In the genomic region with DNA sequence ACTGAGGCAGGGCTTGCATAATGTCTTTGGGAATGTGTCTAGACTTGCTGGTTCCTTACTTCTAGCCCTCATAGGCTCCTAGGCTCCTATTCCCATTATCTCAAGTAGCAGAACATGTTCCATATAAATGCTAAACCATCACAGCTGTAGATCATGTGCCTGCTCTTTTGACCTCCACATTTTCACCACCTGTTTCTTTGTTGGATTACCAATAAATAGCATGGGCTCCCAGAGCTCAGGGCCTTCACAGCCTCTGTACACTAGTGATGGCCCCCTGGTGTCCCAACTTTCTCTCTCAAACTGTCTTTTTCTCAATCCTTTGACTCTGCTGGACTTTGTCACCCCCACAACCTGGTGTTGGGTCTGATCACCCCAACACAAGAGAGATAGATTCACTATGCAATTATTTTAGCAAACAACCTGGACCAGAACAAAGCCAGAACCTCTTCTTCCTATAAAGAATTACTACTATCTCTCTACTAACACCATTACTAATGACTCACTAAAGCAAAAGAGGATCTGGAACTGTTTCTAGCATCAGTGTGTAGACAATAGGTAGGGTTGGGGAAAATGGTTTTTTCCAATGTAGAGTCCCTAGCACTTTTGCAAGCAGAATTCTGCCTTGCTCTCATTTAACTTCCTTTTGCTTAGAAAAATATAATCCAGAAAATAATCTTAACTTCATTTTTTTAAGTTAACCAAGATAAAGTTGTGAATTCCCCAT, we compare ENCODE assay signal across 19 cellular contexts. TPM values are rescaled to one million over a fixed set of nuclear protein-coding genes. Genes with fewer than 3 reads are reported as not detected.
DNase-seq lines count a peak whose midpoint lies in the region; ATAC-seq and TF ChIP-seq lines count a peak whose summit lies in the region.
"Had no signal": no experiment of that assay in that cellular context is flagged by ENCODE, and none has a peak within 500 bp of the region (broad histone marks: within the 10 kb centered on the region; RNA-seq: fewer than 3 reads in every experiment).

No MANE protein-coding gene starts in this region.

- ATAC-seq in GM18505 (IDR thresholded peaks at IDR 0.05; ENCODE audit: unreplicated experiment) (peak; percentile 52), GM21381 (IDR thresholded peaks at IDR 0.05; ENCODE audit: unreplicated experiment) (peak; percentile 55), HG02884 (IDR thresholded peaks at IDR 0.05; ENCODE audit: unreplicated experiment) (peak; percentile 57)
- ATAC-seq: gastroesophageal sphincter; stimulated activated naive CD8-positive, alpha-beta T cell treated with anti-CD3 and anti-CD28 coated beads, Interleukin-15, Interleukin-2, amounts not matched to agents 100 U/mL and 50 U/mL, for 24 hours had no signal

- peaks cover 0 to 1% of the 10 kb centered on the region in 2 donors for H3K27me3 Mint-ChIP-seq in CD4-positive, alpha-beta memory T cell
- H3K27me3 Mint-ChIP-seq: activated CD4-positive, alpha-beta memory T cell treated with anti-CD3 and anti-CD28 coated beads, Interleukin-2, amount 10 ng/mL, durations not matched to agents 7 days and 5 days had no signal

- H3K27ac Mint-ChIP-seq in CD4-positive, alpha-beta memory T cell: no peak overlapping the region
- H3K27ac Mint-ChIP-seq: activated CD4-positive, alpha-beta memory T cell treated with anti-CD3 and anti-CD28 coated beads, Interleukin-2, amount 10 ng/mL, durations not matched to agents 7 days and 5 days; endodermal cell had no signal

- CTCF ChIA-PET in CD4-positive, alpha-beta memory T cell (lab: Charles Lee; ENCODE audit: partially characterized antibody): no interaction called here

- H3K36me3 ChIP-seq in spleen: no peaks in the 10 kb centered on the region
- H3K36me3 ChIP-seq in CD4-positive, alpha-beta memory T cell (ENCODE audit: insufficient read depth, low read length): no peaks in the 10 kb centered on the region
- H3K36me3 ChIP-seq: prostate gland had no signal

- no peaks in the 10 kb centered on the region for H3K9me3 ChIP-seq in spleen
- no peaks in the 10 kb centered on the region for H3K9me3 ChIP-seq in CD4-positive, alpha-beta memory T cell (ENCODE audit: control insufficient read depth in 1 of 2, low read length in 2 of 2)
- H3K9me3 ChIP-seq: gastroesophageal sphincter, prostate gland had no signal

- no peak overlapping the region for H3K4me3 Mint-ChIP-seq in CD4-positive, alpha-beta memory T cell
- H3K4me3 Mint-ChIP-seq: activated CD4-positive, alpha-beta memory T cell treated with anti-CD3 and anti-CD28 coated beads, Interleukin-2, amount 10 ng/mL, durations not matched to agents 7 days and 5 days; brain; endodermal cell had no signal

- POLR2A ChIA-PET in CD4-positive, alpha-beta memory T cell (lab: Charles Lee; ENCODE audit: partially characterized antibody): no interaction called here

- peaks cover 0 to 4% (median 0%) of the 10 kb centered on the region in 8 donors for H3K9me3 Mint-ChIP-seq in CD4-positive, alpha-beta memory T cell
- H3K9me3 Mint-ChIP-seq: activated CD4-positive, alpha-beta memory T cell treated with anti-CD3 and anti-CD28 coated beads, Interleukin-2, amount 10 ng/mL, durations not matched to agents 7 days and 5 days; brain had no signal

- H3K27me3 ChIP-seq in spleen (replicated peaks in 1 of 7): no peaks in the 10 kb centered on the region
- no peaks in the 10 kb centered on the region for H3K27me3 ChIP-seq in CD4-positive, alpha-beta memory T cell (ENCODE audit: insufficient read depth, low read length)
- H3K27me3 ChIP-seq: gastroesophageal sphincter had no signal

- intact Hi-C loops in spleen (cut with DNase I; ENCODE audit: low total_unique reads): no loop called here
- intact Hi-C loops in CD4-positive, alpha-beta memory T cell (cut with micrococcal nuclease): no loop called here

- H3K36me3 Mint-ChIP-seq in CD4-positive, alpha-beta memory T cell: no peaks in the 10 kb centered on the region

- TF ChIP-seq POLR2A in GM18505 (IDR thresholded peaks at IDR 0.05; ENCODE audit: borderline replicate concordance, extremely low read depth, insufficient read depth, insufficient read length) (no peak), spleen (IDR thresholded peaks at IDR 0.05) (no peak)

- H3K27ac ChIP-seq in spleen: no peak overlapping the region
- H3K27ac ChIP-seq in CD4-positive, alpha-beta memory T cell (ENCODE audit: low read depth, low read length): no peak overlapping the region
- H3K27ac ChIP-seq: prostate gland had no signal

- TF ChIP-seq CTCF in spleen (IDR thresholded peaks at IDR 0.05 in 8 of 11, conservative IDR thresholded peaks at IDR 0.05 in 3 of 11): no peak

- H3K4me3 ChIP-seq in spleen: no peak overlapping the region
- H3K4me3 ChIP-seq in CD4-positive, alpha-beta memory T cell (ENCODE audit: low read length in 2 of 2): no peak overlapping the region
- H3K4me3 ChIP-seq: gastroesophageal sphincter, prostate gland had no signal

- no peaks in the 10 kb centered on the region for H3K4me1 Mint-ChIP-seq in CD4-positive, alpha-beta memory T cell

- DNase-seq in NCI-H146 (lab: John Stamatoyannopoulos, UW): peak; percentile 59
- no peak for DNase-seq in NCI-H2107 (lab: John Stamatoyannopoulos, UW)
- DNase-seq in AML-193 (lab: John Stamatoyannopoulos, UW): no peak
- DNase-seq in spleen: no peak
- DNase-seq in CD4-positive, alpha-beta memory T cell: no peak
- DNase-seq: activated CD4-positive, alpha-beta memory T cell treated with anti-CD3 and anti-CD28 coated beads, Interleukin-2, amount 10 ng/mL, durations not matched to agents 7 days and 5 days; DMS53; endodermal cell; NCI-H1048; NCI-H524 treated with DMSO at 0.1 percent for 48 hours; stimulated activated CD4-positive, alpha-beta T cell treated with anti-CD3 and anti-CD28 coated beads, Interleukin-4, amount 100 ng/mL, for 24 hours; stimulated activated naive CD8-positive, alpha-beta T cell treated with anti-CD3 and anti-CD28 coated beads, Interleukin-15, Interleukin-2, amounts not matched to agents 100 U/mL and 50 U/mL, for 24 hours; T1000 had no signal

- peaks cover 0 to 9% (median 0%) of the 10 kb centered on the region in 6 donors for H3K4me1 ChIP-seq in spleen
- no peaks in the 10 kb centered on the region for H3K4me1 ChIP-seq in CD4-positive, alpha-beta memory T cell (ENCODE audit: insufficient read depth, low read length)
- H3K4me1 ChIP-seq: prostate gland had no signal

RNA-seq across cellular contexts. Expression of a gene that starts 51.7 kb away (rescaled TPM):
- 10 to 100 TPM; 31.6 to 67.2 (median 61.7) TPM for total RNA-seq in spleen
- 1 to 10 TPM; 5.6 to 9.3 (median 8.8) TPM for polyA plus RNA-seq in spleen
- total RNA-seq in CD4-positive, alpha-beta memory T cell: not detected
- polyA plus RNA-seq in CD4-positive, alpha-beta memory T cell: not detected
- total RNA-seq: activated CD4-positive, alpha-beta memory T cell treated with anti-CD3 and anti-CD28 coated beads, Interleukin-2, amount 10 ng/mL, durations not matched to agents 7 days and 5 days had no signal

Comparison
In these comparisons a context has a peak if more than half of its experiments do, and no peak if none do; other contexts are left out.
1. RNA of a gene that starts 51.7 kb away (total RNA-seq): 31.6 to 67.2 TPM in spleen; not detected in CD4-positive, alpha-beta memory T cell; every median in the first group is over 10 times any median in the second.
2. Peak in every context shown above with its lines, with median percentiles within 50 percentile points of each other: ATAC-seq.